ENCODE assay signal across 8 cellular contexts in genomic region chr5:6766558-6767191, GRCh38. TPM values are rescaled to one million over a fixed set of nuclear protein-coding genes. Genes with fewer than 3 reads are reported as not detected.
DNase-seq lines count a peak whose midpoint lies in the region; ATAC-seq and TF ChIP-seq lines count a peak whose summit lies in the region.

No MANE protein-coding gene starts in this region.

- TF ChIP-seq POLR2A in sigmoid colon (IDR thresholded peaks at IDR 0.05), result no peak

- H3K4me3 ChIP-seq in sigmoid colon, result no peak overlapping the region

- WGBS in sigmoid colon, 2 donors, result 13 to 40% methylated on average over 15 of the region's 15 CpGs

- H3K9me3 ChIP-seq in sigmoid colon, result no peaks in the 10 kb centered on the region

- in situ Hi-C loops in Caki2 (cut with HindIII; ENCODE audit: low pct_unique_long_range_greater_than_20kb, low sequenced_read_pairs), result no loop called here

- intact Hi-C loops in sigmoid colon (cut with DNase I), result loop anchor here (5.0 to 10.0 kb wide), 3 partner anchors 626 to 1048 kb away; no protein-coding TSS in a partner anchor

- H3K36me3 ChIP-seq in sigmoid colon, result no peaks in the 10 kb centered on the region

- TF ChIP-seq CTCF in sigmoid colon (IDR thresholded peaks at IDR 0.05), result no peak

- H3K27me3 ChIP-seq in sigmoid colon, result no peaks in the 10 kb centered on the region

- ATAC-seq in HG03139 (IDR thresholded peaks at IDR 0.05; ENCODE audit: unreplicated experiment), result peak; percentile 41
- no peak for ATAC-seq in GM18519 (IDR thresholded peaks at IDR 0.05; ENCODE audit: low FRiP score, unreplicated experiment)
- no peak for ATAC-seq in HG02571 (IDR thresholded peaks at IDR 0.05; ENCODE audit: unreplicated experiment)

- peak overlapping the region; percentile 36 to 62 (median 58) for H3K27ac ChIP-seq in sigmoid colon

- DNase-seq in Caki2 (ENCODE audit: low read depth) (peak; percentile 98), NCI-H524 treated with DMSO at 0.1 percent for 48 hours (lab: John Stamatoyannopoulos, UW) (peak; percentile 53), glomerular endothelial cell (ENCODE audit: extremely low read depth, low read depth, low spot score) (peak; percentile 22), sigmoid colon (peak; percentile 93)
- peak; percentile 56 to 62 for DNase-seq in activated T-cell treated with anti-CD3 and anti-CD28 coated beads, Interleukin-2, amount 50 U/mL, for 48 hours

- peaks cover 0 to 16% (median 14%) of the 10 kb centered on the region in 4 donors for H3K4me1 ChIP-seq in sigmoid colon

- TF ChIP-seq EP300 in sigmoid colon (IDR thresholded peaks at IDR 0.05), result no peak

RNA-seq across cellular contexts. Expression of gene TENT4A, which starts 53.4 kb away (rescaled TPM):
- total RNA-seq in Caki2 (2014; rRNA removed; shearing (Covaris generic); ENCODE audit: low replicate concordance), result 2.8 and 6.2 TPM in 2 replicates
- total RNA-seq in glomerular endothelial cell (11.3 and 22.7 TPM in 2 replicates), sigmoid colon (10 to 100 TPM; 14.6 to 27.4 (median 18.7) TPM)
- 10 to 100 TPM in 1 of 3 donors, 1 to 10 TPM in 2; 3.0 to 12.5 (median 3.2) TPM for polyA plus RNA-seq in sigmoid colon

Comparison
In these comparisons a context has a peak if more than half of its experiments do, and no peak if none do; other contexts are left out.
1. DNase-seq: peak in every context shown above with its lines; median percentile 98 in Caki2; 93 in sigmoid colon; 59 in activated T-cell treated with anti-CD3 and anti-CD28 coated beads, Interleukin-2, amount 50 U/mL, for 48 hours; 53 in NCI-H524 treated with DMSO at 0.1 percent for 48 hours; 22 in glomerular endothelial cell.